In genomic region chr5:17024686-17025180, GRCh38 we compare ENCODE assay signal across 14 cellular contexts.
DNase-seq lines count a peak whose midpoint lies in the region; ATAC-seq and TF ChIP-seq lines count a peak whose summit lies in the region.
"Had no signal": no experiment of that assay in that cellular context is flagged by ENCODE, and none has a peak within 500 bp of the region (broad histone marks: within the 10 kb centered on the region; RNA-seq: fewer than 3 reads in every experiment).

No MANE protein-coding gene starts in this region.

- no peaks in the 10 kb centered on the region for H3K27me3 ChIP-seq in breast epithelium
- H3K27me3 ChIP-seq in hepatocyte: no peaks in the 10 kb centered on the region
- H3K27me3 ChIP-seq in gastrocnemius medialis: no peaks in the 10 kb centered on the region
- H3K27me3 ChIP-seq: right atrium auricular region, transverse colon had no signal

- H3K36me3 Mint-ChIP-seq in MCF 10A (ENCODE audit: insufficient read depth, unreplicated experiment): no peaks in the 10 kb centered on the region
- H3K36me3 Mint-ChIP-seq: memory B cell had no signal

- H4K20me1 ChIP-seq in hepatocyte (ENCODE audit: insufficient read depth, poor library complexity, severe bottlenecking): no peaks in the 10 kb centered on the region

- H3K4me3 ChIP-seq in breast epithelium (no peak overlapping the region), hepatocyte (no peak overlapping the region), gastrocnemius medialis (no peak overlapping the region)
- H3K4me3 ChIP-seq: right atrium auricular region, transverse colon had no signal

- H3K9me2 ChIP-seq in hepatocyte (replicated peaks; ENCODE audit: insufficient read depth): no peaks in the 10 kb centered on the region

- no peak overlapping the region for H3K4me3 Mint-ChIP-seq in MCF 10A (ENCODE audit: unreplicated experiment)
- H3K4me3 Mint-ChIP-seq: memory B cell had no signal

- TF ChIP-seq POLR2A in breast epithelium (IDR thresholded peaks at IDR 0.05): no peak
- no peak for TF ChIP-seq POLR2A in gastrocnemius medialis (IDR thresholded peaks at IDR 0.05)

- H3K4me2 ChIP-seq in hepatocyte: peak overlapping the region; percentile 16

- intact Hi-C loops in MCF 10A (cut with micrococcal nuclease) (no loop called here), breast epithelium (cut with DNase I; ENCODE audit: low total_unique reads) (no loop called here), gastrocnemius medialis (cut with DNase I; ENCODE audit: low total_unique reads) (no loop called here)

- no peaks in the 10 kb centered on the region for H3K9me3 ChIP-seq in breast epithelium
- H3K9me3 ChIP-seq in hepatocyte (ENCODE audit: low read depth): no peaks in the 10 kb centered on the region
- H3K9me3 ChIP-seq in gastrocnemius medialis: no peaks in the 10 kb centered on the region
- H3K9me3 ChIP-seq: right atrium auricular region, transverse colon had no signal

- H3K4me1 ChIP-seq in breast epithelium: no peaks in the 10 kb centered on the region
- peaks cover 5% of the 10 kb centered on the region for H3K4me1 ChIP-seq in hepatocyte (ENCODE audit: insufficient read depth)
- no peaks in the 10 kb centered on the region for H3K4me1 ChIP-seq in gastrocnemius medialis
- H3K4me1 ChIP-seq: right atrium auricular region had no signal

- in situ Hi-C loops in gastrocnemius medialis (cut with MboI; ENCODE audit: low sequenced_read_pairs in 4 of 4): no loop called here

- H3K79me2 ChIP-seq in hepatocyte: no peaks in the 10 kb centered on the region

- H3K27ac Mint-ChIP-seq in MCF 10A (ENCODE audit: low read depth, unreplicated experiment): peak overlapping the region; percentile 68
- H3K27ac Mint-ChIP-seq: memory B cell had no signal

- H3K36me3 ChIP-seq in breast epithelium: no peaks in the 10 kb centered on the region
- no peaks in the 10 kb centered on the region for H3K36me3 ChIP-seq in hepatocyte (replicated peaks; ENCODE audit: insufficient read depth, low read depth)
- H3K36me3 ChIP-seq in gastrocnemius medialis: no peaks in the 10 kb centered on the region
- H3K36me3 ChIP-seq: right atrium auricular region, transverse colon had no signal

- no peaks in the 10 kb centered on the region for H3K9me3 Mint-ChIP-seq in MCF 10A (ENCODE audit: unreplicated experiment)
- H3K9me3 Mint-ChIP-seq: memory B cell had no signal

- POLR2A ChIA-PET in MCF 10A (lab: Yijun Ruan, JAX): interaction anchor here (1.0 kb wide), 1 partner anchor 10 kb away, joined by 3 read pairs; no protein-coding TSS in a partner anchor

- BruUV-seq in MCF 10A (replicated peaks; lab: Mats Ljungman, UMichigan): no TSS peak

- ATAC-seq in gastrocnemius medialis: no peak

- WGBS in hepatocyte (ENCODE audit: low lambda C conversion rate, missing lambda C conversion rate): 43% methylated on average over 6 of the region's 6 CpGs

- no peaks in the 10 kb centered on the region for H3K27me3 Mint-ChIP-seq in MCF 10A (ENCODE audit: insufficient read depth, unreplicated experiment)
- H3K27me3 Mint-ChIP-seq: memory B cell had no signal

- H3K27ac ChIP-seq in breast epithelium (no peak overlapping the region), hepatocyte (peak overlapping the region; percentile 30), gastrocnemius medialis (no peak overlapping the region)
- H3K27ac ChIP-seq: right atrium auricular region, transverse colon had no signal

- no peak for TF ChIP-seq CTCF in MCF 10A (IDR thresholded peaks at IDR 0.05; ENCODE audit: unreplicated experiment)
- no peak for TF ChIP-seq CTCF in breast epithelium (IDR thresholded peaks at IDR 0.05)
- no peak for TF ChIP-seq CTCF in hepatocyte (IDR thresholded peaks at IDR 0.05; ENCODE audit: poor library complexity)
- no peak for TF ChIP-seq CTCF in gastrocnemius medialis (IDR thresholded peaks at IDR 0.05 in 4 of 5, conservative IDR thresholded peaks at IDR 0.05 in 1 of 5)

- H2AFZ ChIP-seq in hepatocyte: no peak overlapping the region

- DNase-seq in MCF 10A (ENCODE audit: unreplicated experiment): peak; percentile 71
- DNase-seq in breast epithelium (ENCODE audit: low spot score in 2 of 2): no peak
- DNase-seq in amniotic epithelial cell (ENCODE audit: low read depth): peak; percentile 61
- DNase-seq in hepatocyte (ENCODE audit: low spot score): peak; percentile 35
- no peak for DNase-seq in NCI-H128 (lab: John Stamatoyannopoulos, UW; ENCODE audit: unreplicated experiment)
- no peak for DNase-seq in NCI-H2196 treated with DMSO at 0.1 percent for 48 hours (lab: John Stamatoyannopoulos, UW; ENCODE audit: unreplicated experiment)
- DNase-seq in gastrocnemius medialis: no peak
- no peak for DNase-seq in mesenteric fat pad (ENCODE audit: low spot score)
- DNase-seq: activated T-cell treated with anti-CD3 and anti-CD28 coated beads for 4 hours; central memory CD4-positive, alpha-beta T cell; NCI-H524 treated with DMSO at 0.1 percent for 48 hours; transverse colon had no signal

- CTCF ChIA-PET in MCF 10A (lab: Yijun Ruan, JAX): interaction anchor here (0.6 kb wide), 1 partner anchor 82 kb away, joined by 3 read pairs; no protein-coding TSS in a partner anchor

- H3K4me1 Mint-ChIP-seq in MCF 10A (ENCODE audit: insufficient read depth, unreplicated experiment): peaks cover 10% of the 10 kb centered on the region

Comparison
In these comparisons a context has a peak if more than half of its experiments do, and no peak if none do; other contexts are left out.
1. DNase-seq: peak in MCF 10A (single experiment), amniotic epithelial cell (single experiment) and hepatocyte (single experiment); none in breast epithelium (0 of 2), NCI-H128 (single experiment), NCI-H2196 treated with DMSO at 0.1 percent for 48 hours (single experiment), gastrocnemius medialis (0 of 2) and mesenteric fat pad (single experiment).